Comparison of ENCODE assay signal across 19 cellular contexts in the genomic region with DNA sequence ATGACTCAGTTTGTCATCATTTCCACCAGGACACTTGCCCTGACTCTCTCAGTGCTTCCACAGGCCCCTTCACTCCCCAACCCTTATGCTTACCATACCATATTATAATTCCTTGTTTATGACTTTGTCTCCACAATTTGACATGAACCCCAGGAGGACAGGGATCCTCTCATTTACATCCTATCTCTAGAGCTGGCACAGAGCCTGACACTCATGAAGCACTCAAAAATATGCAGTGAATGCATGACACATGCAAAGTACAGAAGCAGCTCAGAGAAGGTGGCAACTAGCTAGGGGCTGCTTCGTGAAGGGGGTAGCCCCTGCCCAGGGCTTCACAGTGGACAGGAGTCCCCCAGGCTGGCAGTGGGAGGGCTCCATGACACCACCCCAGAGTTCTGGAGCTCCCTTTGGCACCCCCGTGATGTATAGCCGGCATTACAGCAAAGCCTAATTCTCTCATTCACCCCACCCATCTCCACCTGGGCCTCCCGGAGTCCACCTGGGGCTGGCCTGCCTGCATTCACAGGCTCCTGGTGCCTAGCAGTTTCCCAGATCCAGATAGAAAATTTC.
DNase-seq lines count a peak whose midpoint lies in the region; TF ChIP-seq lines count a peak whose summit lies in the region.
"Had no signal": no experiment of that assay in that cellular context is flagged by ENCODE, and none has a peak within 500 bp of the region (broad histone marks: within the 10 kb centered on the region; RNA-seq: fewer than 3 reads in every experiment).

No MANE protein-coding gene starts in this region.

- H3K4me1 Mint-ChIP-seq in endodermal cell: peaks cover 5% of the 10 kb centered on the region
- H3K4me1 Mint-ChIP-seq: B cell; CD4-positive, CD25-positive, alpha-beta regulatory T cell; CD8-positive, alpha-beta memory T cell; H9 had no signal

- H3K4me3 Mint-ChIP-seq in endodermal cell: no peak overlapping the region
- H3K4me3 Mint-ChIP-seq: B cell; CD4-positive, CD25-positive, alpha-beta regulatory T cell; CD8-positive, alpha-beta memory T cell; H9; IgD-negative memory B cell had no signal

- H2AFZ ChIP-seq in GM23248: no peak overlapping the region

- no peak overlapping the region for H3K27ac ChIP-seq in GM23248
- H3K27ac ChIP-seq in endodermal cell (ENCODE audit: low read depth, low read length): no peak overlapping the region
- no peak overlapping the region for H3K27ac ChIP-seq in vagina
- H3K27ac ChIP-seq: BLaER1 treated with 17β-estradiol and CSF1 and Interleukin-3, amounts not matched to agents 10 nM and 100 nM had no signal

- DNase-seq in AG10803 (ENCODE audit: low read depth): peak; percentile 5
- peak; percentile 36 for DNase-seq in GM23248
- DNase-seq in endodermal cell: peak; percentile 26
- DNase-seq in vagina (ENCODE audit: extremely low spot score in 2 of 2): peak; percentile 55 to 56
- no peak for DNase-seq in effector CD4-positive, alpha-beta T cell
- DNase-seq in activated naive CD4-positive, alpha-beta T cell (lab: John Stamatoyannopoulos, UW): no peak
- DNase-seq in iPS-NIHi7 (ENCODE audit: extremely low spot score): no peak
- DNase-seq: 8988T; CD4-positive, CD25-positive, alpha-beta regulatory T cell; CD8-positive, alpha-beta memory T cell; COR-L47; DMS 273 treated with DMSO at 0.1 percent for 48 hours; DMS53; DND-41; GDM1; H9 had no signal

- WGBS in GM23248 (ENCODE audit: low coverage in 1 of 2, low lambda C conversion rate in 2 of 2, missing lambda C conversion rate in 2 of 2), 2 experiments: 75 to 79% methylated on average over 4 of the region's 4 CpGs
- 89 to 93% methylated on average over 3 to 4 of the region's 4 CpGs for WGBS in endodermal cell (ENCODE audit: insufficient coverage in 1 of 2, insufficient read length in 1 of 2), 2 experiments

- no peaks in the 10 kb centered on the region for H3K27me3 ChIP-seq in GM23248 (replicated peaks; ENCODE audit: insufficient read depth)
- H3K27me3 ChIP-seq in endodermal cell (ENCODE audit: control insufficient read depth, insufficient read depth, low read length, poor library complexity, severe bottlenecking): peaks cover 13% of the 10 kb centered on the region
- no peaks in the 10 kb centered on the region for H3K27me3 ChIP-seq in vagina
- H3K27me3 ChIP-seq: BLaER1 treated with 17β-estradiol and CSF1 and Interleukin-3, amounts not matched to agents 10 nM and 100 nM had no signal

- peaks cover 25% of the 10 kb centered on the region for H3F3A ChIP-seq in GM23248 (ENCODE audit: insufficient read depth)

- TF ChIP-seq POLR2A in vagina (IDR thresholded peaks at IDR 0.05): no peak

- no peak overlapping the region for H3K4me3 ChIP-seq in AG10803 (ENCODE audit: low read length)
- H3K4me3 ChIP-seq in GM23248: no peak overlapping the region
- H3K4me3 ChIP-seq in endodermal cell (ENCODE audit: low read length): no peak overlapping the region
- no peak overlapping the region for H3K4me3 ChIP-seq in vagina
- H3K4me3 ChIP-seq: BLaER1 treated with 17β-estradiol and CSF1 and Interleukin-3, amounts not matched to agents 10 nM and 100 nM had no signal

- TF ChIP-seq CTCF in AG10803 (conservative IDR thresholded peaks at IDR 0.05; ENCODE audit: low read length) (no peak), endodermal cell (conservative IDR thresholded peaks at IDR 0.05) (no peak), vagina (IDR thresholded peaks at IDR 0.05) (no peak)

- no peaks in the 10 kb centered on the region for H3K36me3 ChIP-seq in GM23248 (ENCODE audit: low read depth)
- H3K36me3 ChIP-seq in endodermal cell (ENCODE audit: control insufficient read depth, insufficient read depth, low read length): no peaks in the 10 kb centered on the region
- H3K36me3 ChIP-seq in vagina: no peaks in the 10 kb centered on the region
- H3K36me3 ChIP-seq: BLaER1 treated with 17β-estradiol and CSF1 and Interleukin-3, amounts not matched to agents 10 nM and 100 nM had no signal

- H3K9me3 ChIP-seq in GM23248 (ENCODE audit: low read depth) (no peaks in the 10 kb centered on the region), endodermal cell (ENCODE audit: control insufficient read depth, low read length) (no peaks in the 10 kb centered on the region), vagina (no peaks in the 10 kb centered on the region)
- H3K9me3 ChIP-seq: BLaER1 treated with 17β-estradiol and CSF1 and Interleukin-3, amounts not matched to agents 10 nM and 100 nM had no signal

- no peaks in the 10 kb centered on the region for H4K20me1 ChIP-seq in GM23248 (ENCODE audit: insufficient read depth)
- H4K20me1 ChIP-seq: BLaER1 treated with 17β-estradiol and CSF1 and Interleukin-3, amounts not matched to agents 10 nM and 100 nM had no signal

- H3K4me2 ChIP-seq in GM23248 (ENCODE audit: unreplicated experiment): no peak overlapping the region
- H3K4me2 ChIP-seq: BLaER1 treated with 17β-estradiol and CSF1 and Interleukin-3, amounts not matched to agents 10 nM and 100 nM had no signal

- H3K79me2 ChIP-seq in GM23248 (ENCODE audit: insufficient read depth): no peaks in the 10 kb centered on the region

- no peaks in the 10 kb centered on the region for H3K9me2 ChIP-seq in GM23248 (ENCODE audit: insufficient read depth)

- in situ Hi-C loops in GM23248 (cut with MboI): no loop called here

- H3K27me3 Mint-ChIP-seq in endodermal cell (ENCODE audit: insufficient read depth): peaks cover 7% of the 10 kb centered on the region

- no peaks in the 10 kb centered on the region for H3K36me3 Mint-ChIP-seq in endodermal cell (ENCODE audit: low read depth)
- H3K36me3 Mint-ChIP-seq: CD4-positive, CD25-positive, alpha-beta regulatory T cell; CD8-positive, alpha-beta memory T cell; IgD-negative memory B cell had no signal

- no peaks in the 10 kb centered on the region for H3K9me3 Mint-ChIP-seq in endodermal cell
- H3K9me3 Mint-ChIP-seq: CD4-positive, CD25-positive, alpha-beta regulatory T cell; CD8-positive, alpha-beta memory T cell; H9; IgD-negative memory B cell had no signal

- H3K27ac Mint-ChIP-seq in endodermal cell: no peak overlapping the region
- H3K27ac Mint-ChIP-seq: B cell; CD8-positive, alpha-beta memory T cell; H9; IgD-negative memory B cell had no signal

- H3K9ac ChIP-seq in GM23248: no peak overlapping the region
- H3K9ac ChIP-seq in endodermal cell (ENCODE audit: extremely low read depth, low read length, poor library complexity, severe bottlenecking): no peak overlapping the region
- H3K9ac ChIP-seq: BLaER1 treated with 17β-estradiol and CSF1 and Interleukin-3, amounts not matched to agents 10 nM and 100 nM had no signal

- intact Hi-C loops in vagina (cut with DNase I): no loop called here

- H3K4me1 ChIP-seq in GM23248 (ENCODE audit: insufficient read depth) (peaks cover 30% of the 10 kb centered on the region), endodermal cell (ENCODE audit: control insufficient read depth, insufficient read depth, low read length) (no peaks in the 10 kb centered on the region), vagina (no peaks in the 10 kb centered on the region)

Comparison
In these comparisons a context has a peak if more than half of its experiments do, and no peak if none do; other contexts are left out.
1. DNase-seq: peak in AG10803 (single experiment), GM23248 (single experiment), endodermal cell (single experiment) and vagina (2 of 2); none in effector CD4-positive, alpha-beta T cell (single experiment), activated naive CD4-positive, alpha-beta T cell (0 of 4) and iPS-NIHi7 (single experiment).